ENCODE assay signal across 14 cellular contexts in genomic region chr2:239853121-239853520, GRCh38.
A peak's percentile ranks its signal among the peaks of the same experiment; 100 is the strongest.
DNase-seq lines count a peak whose midpoint lies in the region; ATAC-seq and TF ChIP-seq lines count a peak whose summit lies in the region.
"Had no signal": no experiment of that assay in that cellular context is flagged by ENCODE, and none has a peak within 500 bp of the region (broad histone marks: within the 10 kb centered on the region; RNA-seq: fewer than 3 reads in every experiment).

No MANE protein-coding gene starts in this region.

- no peak for ATAC-seq in DND-41 (ENCODE audit: insufficient read depth, low read depth)
- ATAC-seq in left lobe of liver, result no peak
- no peak for ATAC-seq in sciatic nerve

- TF ChIP-seq CTCF in DND-41 (IDR thresholded peaks at IDR 0.05; ENCODE audit: borderline replicate concordance, extremely low read depth, low read length, poor library complexity, severe bottlenecking), result no peak

- peak overlapping the region; percentile 29 for H3K27ac ChIP-seq in DND-41 (ENCODE audit: low read length)

- no peak overlapping the region for H3K4me3 ChIP-seq in DND-41 (ENCODE audit: low read depth in 1 of 2, low read length in 2 of 2)

- no peaks in the 10 kb centered on the region for H3K27me3 ChIP-seq in DND-41 (ENCODE audit: insufficient read depth, low read length, poor library complexity)

- peaks cover 13% of the 10 kb centered on the region for H3K9me3 ChIP-seq in DND-41 (ENCODE audit: insufficient read depth, low read length, severe bottlenecking)

- no peak overlapping the region for H3K4me2 ChIP-seq in DND-41 (ENCODE audit: insufficient read depth, low read length)

- intact Hi-C loops in sciatic nerve (cut with DNase I), result no loop called here

- no peak overlapping the region for H3K9ac ChIP-seq in DND-41 (ENCODE audit: low read depth, low read length)

- H4K20me1 ChIP-seq in DND-41 (ENCODE audit: insufficient read depth, low read length), result no peaks in the 10 kb centered on the region

- H3K36me3 ChIP-seq in DND-41 (ENCODE audit: insufficient read depth, low read length), result no peaks in the 10 kb centered on the region

- DNase-seq in DND-41 (no peak), ecto neural progenitor cell (ENCODE audit: low spot score) (peak; percentile 39), left lobe of liver (ENCODE audit: low spot score) (peak; percentile 32), sciatic nerve (ENCODE audit: low spot score) (peak; percentile 33), superior temporal gyrus (ENCODE audit: extremely low spot score) (no peak), hippocampal formation (lab: John Stamatoyannopoulos, UW) (no peak), SW 1271 (lab: John Stamatoyannopoulos, UW) (no peak)
- DNase-seq in central memory CD4-positive, alpha-beta T cell, result no peak
- DNase-seq: C1 segment of cervical spinal cord; CD4-positive, alpha-beta T cell; DMS79; EL; GOT3; H9 had no signal

- H3K79me2 ChIP-seq in DND-41 (ENCODE audit: insufficient read depth, low read length), result no peaks in the 10 kb centered on the region

- H2AFZ ChIP-seq in DND-41 (ENCODE audit: low read depth, low read length), result no peak overlapping the region

- peaks cover 31% of the 10 kb centered on the region for H3K4me1 ChIP-seq in DND-41 (ENCODE audit: insufficient read depth, low read length)

Comparison
In these comparisons a context has a peak if more than half of its experiments do, and no peak if none do; other contexts are left out.
1. DNase-seq: peak in ecto neural progenitor cell (single experiment), left lobe of liver (single experiment) and sciatic nerve (single experiment); none in DND-41 (single experiment), superior temporal gyrus (single experiment), hippocampal formation (0 of 2), central memory CD4-positive, alpha-beta T cell (single experiment) and SW 1271 (0 of 2).